20 cellular contexts compared by ENCODE assay signal in the genomic region with DNA sequence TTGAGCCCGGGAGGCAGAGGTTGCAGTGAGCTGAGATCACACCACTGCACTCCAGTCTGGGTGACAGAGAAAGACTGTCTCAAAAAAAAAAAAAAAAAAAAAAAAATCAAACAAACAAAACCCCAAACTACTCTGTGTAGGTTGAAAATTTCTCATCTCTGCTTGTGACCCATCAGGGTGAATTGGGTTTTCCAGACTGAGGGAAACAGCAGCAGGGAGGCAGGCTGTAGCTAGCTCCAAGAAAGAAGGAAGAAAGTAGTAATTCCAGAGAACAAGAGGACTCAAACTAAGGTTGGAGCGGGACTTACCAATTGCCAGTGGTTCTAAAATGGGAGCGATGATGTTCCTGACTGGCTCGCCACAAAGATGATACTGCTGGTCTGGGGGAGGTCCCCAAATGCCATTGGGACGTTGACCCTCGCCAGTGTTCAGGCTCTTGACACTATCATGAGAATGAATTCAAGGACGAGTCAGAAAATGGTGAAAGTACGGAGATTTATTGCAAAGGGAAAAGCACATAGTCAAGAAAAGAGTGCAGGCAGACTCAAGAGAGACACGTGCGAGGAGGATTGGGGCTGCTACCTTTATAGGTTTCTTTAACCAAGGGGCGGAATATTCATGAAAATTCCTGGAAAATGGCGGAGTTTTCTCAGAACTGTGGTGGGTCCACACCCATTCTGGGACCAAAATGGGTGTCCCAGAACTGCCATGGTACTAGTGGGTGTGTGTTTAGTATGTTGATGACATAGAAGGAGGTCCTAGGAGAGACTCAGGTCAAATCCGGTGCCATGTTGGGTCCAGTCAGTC. TPM values are rescaled to one million over a fixed set of nuclear protein-coding genes. Genes with fewer than 3 reads are reported as not detected.
DNase-seq lines count a peak whose midpoint lies in the region; ATAC-seq and TF ChIP-seq lines count a peak whose summit lies in the region.
"Had no signal": no experiment of that assay in that cellular context is flagged by ENCODE, and none has a peak within 500 bp of the region (broad histone marks: within the 10 kb centered on the region; RNA-seq: fewer than 3 reads in every experiment).

No MANE protein-coding gene starts in this region.

- H3K79me2 ChIP-seq in GM23338 (replicated peaks; ENCODE audit: insufficient read depth): no peaks in the 10 kb centered on the region

- H3K9me2 ChIP-seq in GM23338 (ENCODE audit: insufficient read depth): peaks cover 6% of the 10 kb centered on the region; the same call in 1 of the 2 replicates

- H4K20me1 ChIP-seq in GM23338 (replicated peaks; ENCODE audit: insufficient read depth): no peaks in the 10 kb centered on the region

- no peak for DNase-seq in GM23338 (ENCODE audit: low spot score)
- DNase-seq in OCI-M1 (lab: John Stamatoyannopoulos, UW): peak; percentile 23
- peak; percentile 16 to 43 for DNase-seq in erythroblast (lab: John Stamatoyannopoulos, UW)
- DNase-seq in stimulated activated effector memory CD8-positive, alpha-beta T cell treated with anti-CD3 and anti-CD28 coated beads, Interleukin-12 subunit alpha, Interleukin-12 subunit beta, amount 100 ng/mL, for 72 hours (ENCODE audit: low spot score in 2 of 2): no peak
- no peak for DNase-seq in NOMO-1 treated with dmso at 0.1 percent for 144 hours (lab: John Stamatoyannopoulos, UW; ENCODE audit: unreplicated experiment)
- no peak for DNase-seq in stimulated activated CD4-positive, alpha-beta T cell treated with anti-CD3 and anti-CD28 coated beads, Interleukin-2, amount 100 ng/mL, for 24 hours
- DNase-seq: ACHN; BE2C; C1 segment of cervical spinal cord; CD4-positive, CD25-positive, alpha-beta regulatory T cell; CD8-positive, alpha-beta memory T cell; DMS153; DMS79; GDM1; H7; KG1 had no signal

- no peaks in the 10 kb centered on the region for H3K4me1 ChIP-seq in GM23338 (ENCODE audit: insufficient read depth)
- H3K4me1 ChIP-seq: BE2C had no signal

- peaks cover 11% of the 10 kb centered on the region for H3K9me3 Mint-ChIP-seq in GM23338
- no peaks in the 10 kb centered on the region for H3K9me3 Mint-ChIP-seq in stimulated activated effector memory CD8-positive, alpha-beta T cell treated with anti-CD3 and anti-CD28 coated beads, Interleukin-12 subunit alpha, Interleukin-12 subunit beta, amount 100 ng/mL, for 72 hours
- H3K9me3 Mint-ChIP-seq: CD8-positive, alpha-beta memory T cell; IgD-negative memory B cell had no signal

- no peak overlapping the region for H3K4me3 Mint-ChIP-seq in GM23338
- H3K4me3 Mint-ChIP-seq in stimulated activated effector memory CD8-positive, alpha-beta T cell treated with anti-CD3 and anti-CD28 coated beads, Interleukin-12 subunit alpha, Interleukin-12 subunit beta, amount 100 ng/mL, for 72 hours: no peak overlapping the region
- H3K4me3 Mint-ChIP-seq: CD8-positive, alpha-beta memory T cell; IgD-negative memory B cell had no signal

- peaks cover 4% of the 10 kb centered on the region; the same call in 2 of the 3 replicates for H3K36me3 Mint-ChIP-seq in GM23338 (ENCODE audit: low read depth)
- no peaks in the 10 kb centered on the region for H3K36me3 Mint-ChIP-seq in stimulated activated effector memory CD8-positive, alpha-beta T cell treated with anti-CD3 and anti-CD28 coated beads, Interleukin-12 subunit alpha, Interleukin-12 subunit beta, amount 100 ng/mL, for 72 hours
- H3K36me3 Mint-ChIP-seq: CD4-positive, CD25-positive, alpha-beta regulatory T cell; CD8-positive, alpha-beta memory T cell; IgD-negative memory B cell had no signal

- H3K36me3 ChIP-seq in GM23338 (ENCODE audit: insufficient read depth): no peaks in the 10 kb centered on the region
- H3K36me3 ChIP-seq: BE2C had no signal

- no peak for TF ChIP-seq POLR2A in erythroblast (IDR thresholded peaks at IDR 0.05; ENCODE audit: low read length)

- H3K27ac ChIP-seq in GM23338 (ENCODE audit: low read depth): no peak overlapping the region

- peaks cover 6% of the 10 kb centered on the region for H3K27me3 Mint-ChIP-seq in GM23338 (ENCODE audit: insufficient read depth, low read depth, poor library complexity)

- ATAC-seq in GM23338 (no peak), HG02970 (IDR thresholded peaks at IDR 0.05; ENCODE audit: low FRiP score, unreplicated experiment) (no peak)
- no peak for ATAC-seq in stimulated activated effector memory CD8-positive, alpha-beta T cell treated with anti-CD3 and anti-CD28 coated beads, Interleukin-12 subunit alpha, Interleukin-12 subunit beta, amount 100 ng/mL, for 72 hours
- ATAC-seq: HepG2 had no signal

- peak overlapping the region; percentile 78; the same call in 1 of the 2 replicates for H2AFZ ChIP-seq in GM23338

- H3K4me2 ChIP-seq in GM23338: no peak overlapping the region

- no peak for TF ChIP-seq CTCF in GM23338 (conservative IDR thresholded peaks at IDR 0.05; ENCODE audit: low read depth in 2 of 2)

- H3K4me1 Mint-ChIP-seq in GM23338: peaks cover 3% of the 10 kb centered on the region; the same call in 1 of the 3 replicates
- peaks cover 6% of the 10 kb centered on the region for H3K4me1 Mint-ChIP-seq in stimulated activated effector memory CD8-positive, alpha-beta T cell treated with anti-CD3 and anti-CD28 coated beads, Interleukin-12 subunit alpha, Interleukin-12 subunit beta, amount 100 ng/mL, for 72 hours

- H3K27ac Mint-ChIP-seq in GM23338: no peak overlapping the region
- H3K27ac Mint-ChIP-seq in stimulated activated effector memory CD8-positive, alpha-beta T cell treated with anti-CD3 and anti-CD28 coated beads, Interleukin-12 subunit alpha, Interleukin-12 subunit beta, amount 100 ng/mL, for 72 hours: peak overlapping the region; percentile 24
- H3K27ac Mint-ChIP-seq: CD8-positive, alpha-beta memory T cell; IgD-negative memory B cell had no signal

- H3K4me3 ChIP-seq in GM23338: no peak overlapping the region

- H3K27me3 ChIP-seq in GM23338 (ENCODE audit: insufficient read depth): no peaks in the 10 kb centered on the region
- H3K27me3 ChIP-seq: BE2C had no signal

- no peaks in the 10 kb centered on the region for H3F3A ChIP-seq in GM23338 (replicated peaks; ENCODE audit: low read depth)

TF ChIP-seq in GM23338, 12 proteins besides CTCF, POLR2A, EP300 and RAD21:
- no peak for TF ChIP-seq ZNF331 (CRISPR knock-in tag; IDR thresholded peaks at IDR 0.05; ENCODE audit: low read depth)
TF ChIP-seq in GM23338: peak in this region for 0.

RNA-seq across cellular contexts. Expression of a gene that starts 13.4 kb away (rescaled TPM):
- not detected in 2 replicates for total RNA-seq in GM23338 (2014; rRNA removed; shearing (Covaris generic))
- polyA plus RNA-seq in GM23338 (2016; fragmentation: Nextera tagmentation; extraction: Ambion mirVana): not detected in 2 replicates
- total RNA-seq: CD4-positive, CD25-positive, alpha-beta regulatory T cell; CD8-positive, alpha-beta memory T cell; Daoy; H7; HepG2 had no signal
- polyA plus RNA-seq: CD4-positive, CD25-positive, alpha-beta regulatory T cell; CD8-positive, alpha-beta memory T cell; HepG2; IgD-negative memory B cell had no signal

RNA-seq across cellular contexts. Expression of a gene that starts 39.3 kb away (rescaled TPM):
- 21.0 and 21.2 TPM in 2 replicates for total RNA-seq in GM23338 (2014; rRNA removed; shearing (Covaris generic))
- 24.8 and 26.0 TPM in 2 replicates for polyA plus RNA-seq in GM23338 (2016; fragmentation: Nextera tagmentation; extraction: Ambion mirVana)

RNA-seq across cellular contexts. Expression of a gene that starts 58.6 kb away (rescaled TPM):
- 1.5 and 2.1 TPM in 2 replicates for total RNA-seq in GM23338 (2014; rRNA removed; shearing (Covaris generic))
- polyA plus RNA-seq in GM23338 (2016; fragmentation: Nextera tagmentation; extraction: Ambion mirVana): 0.30 and 0.47 TPM in 2 replicates
- total RNA-seq: CD4-positive, CD25-positive, alpha-beta regulatory T cell; CD8-positive, alpha-beta memory T cell; Daoy; HepG2 had no signal
- polyA plus RNA-seq: CD4-positive, CD25-positive, alpha-beta regulatory T cell; CD8-positive, alpha-beta memory T cell; HepG2; IgD-negative memory B cell had no signal

Comparison
In these comparisons a context has a peak if more than half of its experiments do, and no peak if none do; other contexts are left out.
1. DNase-seq: peak in OCI-M1 (single experiment) and erythroblast (2 of 2); none in GM23338 (single experiment), stimulated activated effector memory CD8-positive, alpha-beta T cell treated with anti-CD3 and anti-CD28 coated beads, Interleukin-12 subunit alpha, Interleukin-12 subunit beta, amount 100 ng/mL, for 72 hours (0 of 2), NOMO-1 treated with dmso at 0.1 percent for 144 hours (single experiment) and stimulated activated CD4-positive, alpha-beta T cell treated with anti-CD3 and anti-CD28 coated beads, Interleukin-2, amount 100 ng/mL, for 24 hours (0 of 2).